8 cellular contexts compared by ENCODE assay signal in the genomic region with DNA sequence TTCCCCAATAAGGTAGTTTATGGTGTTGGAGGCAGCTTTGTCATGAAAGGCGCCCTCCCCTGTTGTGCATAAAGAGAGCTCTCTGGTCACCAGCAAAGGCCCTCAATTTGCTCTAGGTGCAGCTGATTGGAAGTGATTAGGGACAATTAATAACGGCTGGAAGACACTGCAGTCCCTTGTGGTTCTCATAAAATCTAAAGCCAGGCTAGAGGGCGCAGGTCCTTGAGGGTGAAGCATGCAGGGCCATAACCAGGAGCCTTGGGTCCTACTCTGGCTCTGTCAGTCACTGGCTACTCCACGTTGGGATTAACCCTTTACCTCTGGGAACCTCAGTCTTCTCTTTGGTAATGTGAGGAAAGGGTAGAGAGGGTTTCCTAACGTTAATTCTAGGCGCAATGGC. TPM values are rescaled to one million over a fixed set of nuclear protein-coding genes. Genes with fewer than 3 reads are reported as not detected.
A peak's percentile ranks its signal among the peaks of the same experiment; 100 is the strongest.
DNase-seq lines count a peak whose midpoint lies in the region; ATAC-seq and TF ChIP-seq lines count a peak whose summit lies in the region.

No MANE protein-coding gene starts in this region.

- H3K27me3 ChIP-seq in AG04450 (ENCODE audit: control insufficient read depth, insufficient read depth, low read length), result peaks cover 14% of the 10 kb centered on the region
- no peaks in the 10 kb centered on the region for H3K27me3 ChIP-seq in Karpas-422 (ENCODE audit: low read length)
- H3K27me3 ChIP-seq in iPS DF 6.9 (ENCODE audit: control insufficient read depth, insufficient read depth, low read length), result no peaks in the 10 kb centered on the region
- H3K27me3 ChIP-seq in smooth muscle cell (ENCODE audit: low read depth), result no peaks in the 10 kb centered on the region

- peak; percentile 16; the same call in 1 of the 2 replicates for TF ChIP-seq CTCF in AG04450 (IDR thresholded peaks at IDR 0.05; ENCODE audit: low read depth, low read length)
- peak; percentile 32 for TF ChIP-seq CTCF in GM12873 (IDR thresholded peaks at IDR 0.05; ENCODE audit: insufficient read depth, low read depth, low read length, missing control alignments)
- TF ChIP-seq CTCF in activated CD8-positive, alpha-beta T cell treated with anti-CD3 and anti-CD28 coated beads for 36 hours (IDR thresholded peaks at IDR 0.05), result no peak
- no peak for TF ChIP-seq CTCF in smooth muscle cell (IDR thresholded peaks at IDR 0.05; ENCODE audit: borderline replicate concordance, insufficient read depth, poor library complexity, severe bottlenecking)

- H3K79me2 ChIP-seq in Karpas-422 (ENCODE audit: low read length), result peaks cover 21% of the 10 kb centered on the region
- peaks cover 48% of the 10 kb centered on the region for H3K79me2 ChIP-seq in smooth muscle cell (ENCODE audit: low read depth)

- no peak overlapping the region for H3K27ac ChIP-seq in AG04450 (ENCODE audit: low read depth, low read length)
- no peak overlapping the region for H3K27ac ChIP-seq in Karpas-422 (ENCODE audit: low read length)
- H3K27ac ChIP-seq in iPS DF 6.9 (ENCODE audit: low read length), result no peak overlapping the region
- peak overlapping the region; percentile 91 for H3K27ac ChIP-seq in smooth muscle cell (ENCODE audit: low read depth)

- H2AFZ ChIP-seq in Karpas-422 (ENCODE audit: low read length), result no peak overlapping the region
- peak overlapping the region; percentile 94 for H2AFZ ChIP-seq in smooth muscle cell (ENCODE audit: low read depth)

- peak overlapping the region; percentile 71 for H3K27ac Mint-ChIP-seq in activated CD8-positive, alpha-beta T cell treated with anti-CD3 and anti-CD28 coated beads for 36 hours

- intact Hi-C loops in activated CD8-positive, alpha-beta T cell treated with anti-CD3 and anti-CD28 coated beads for 36 hours (cut with micrococcal nuclease), result no loop called here

- ATAC-seq in activated CD8-positive, alpha-beta T cell treated with anti-CD3 and anti-CD28 coated beads for 36 hours, result no peak

- H3K4me3 Mint-ChIP-seq in activated CD8-positive, alpha-beta T cell treated with anti-CD3 and anti-CD28 coated beads for 36 hours, result peak overlapping the region; percentile 87

- H3K36me3 ChIP-seq in Karpas-422 (ENCODE audit: insufficient read depth, low read length) (no peaks in the 10 kb centered on the region), iPS DF 6.9 (ENCODE audit: control insufficient read depth, insufficient read depth, low read length) (no peaks in the 10 kb centered on the region), smooth muscle cell (ENCODE audit: low read depth) (no peaks in the 10 kb centered on the region)

- peaks cover 10% of the 10 kb centered on the region for H3K4me1 Mint-ChIP-seq in activated CD8-positive, alpha-beta T cell treated with anti-CD3 and anti-CD28 coated beads for 36 hours (ENCODE audit: low read depth)

- H3F3A ChIP-seq in smooth muscle cell (ENCODE audit: low read depth), result no peaks in the 10 kb centered on the region

- H3K4me1 ChIP-seq in Karpas-422 (ENCODE audit: low read length), result peaks cover 39% of the 10 kb centered on the region
- no peaks in the 10 kb centered on the region for H3K4me1 ChIP-seq in iPS DF 6.9 (ENCODE audit: control insufficient read depth, insufficient read depth, low read length)
- peaks cover 11% of the 10 kb centered on the region for H3K4me1 ChIP-seq in smooth muscle cell (ENCODE audit: low read depth)

- peaks cover 6% of the 10 kb centered on the region for H3K27me3 Mint-ChIP-seq in activated CD8-positive, alpha-beta T cell treated with anti-CD3 and anti-CD28 coated beads for 36 hours

- peak overlapping the region; percentile 80 for H3K9ac ChIP-seq in Karpas-422 (ENCODE audit: low read length)
- peak overlapping the region; percentile 91 for H3K9ac ChIP-seq in smooth muscle cell (ENCODE audit: low read depth)

- POLR2A ChIA-PET in AG04450 (lab: Yijun Ruan, JAX), result no interaction called here
- POLR2A ChIA-PET in activated CD8-positive, alpha-beta T cell treated with anti-CD3 and anti-CD28 coated beads for 36 hours (lab: Charles Lee), result no interaction called here

- H3K9me3 ChIP-seq in AG04450 (ENCODE audit: control insufficient read depth, insufficient read depth, low read length) (no peaks in the 10 kb centered on the region; the same call in 1 of the 2 replicates), Karpas-422 (ENCODE audit: low read length) (no peaks in the 10 kb centered on the region), iPS DF 6.9 (ENCODE audit: control insufficient read depth, insufficient read depth, low read length) (no peaks in the 10 kb centered on the region), smooth muscle cell (replicated peaks; ENCODE audit: low read depth) (no peaks in the 10 kb centered on the region)

- H3K4me2 ChIP-seq in Karpas-422 (ENCODE audit: low read depth, low read length, poor library complexity, severe bottlenecking) (peak overlapping the region; percentile 97), smooth muscle cell (peak overlapping the region; percentile 96)

- no peak for DNase-seq in AG04450 (ENCODE audit: low read depth, low spot score)
- DNase-seq in Karpas-422, result peak; percentile 63
- DNase-seq in activated CD8-positive, alpha-beta T cell treated with anti-CD3 and anti-CD28 coated beads for 36 hours, result no peak
- no peak for DNase-seq in iPS DF 6.9 (ENCODE audit: low read depth, low spot score)
- DNase-seq in smooth muscle cell (lab: John Stamatoyannopoulos, UW; ENCODE audit: unreplicated experiment), result no peak
- DNase-seq in stimulated activated CD4-positive, alpha-beta T cell treated with anti-CD3 and anti-CD28 coated beads, Interleukin-4, amount 100 ng/mL, for 1 hour, result no peak
- no peak for DNase-seq in NCI-H187 treated with DMSO at 0.1 percent for 48 hours (lab: John Stamatoyannopoulos, UW)

- WGBS in iPS DF 6.9 (ENCODE audit: insufficient coverage, insufficient read length), result no CpG with 5 or more reads among the region's 6 CpGs
- WGBS in smooth muscle cell (ENCODE audit: low lambda C conversion rate), result 15% methylated on average over 6 of the region's 6 CpGs

- H3K9me2 ChIP-seq in Karpas-422 (replicated peaks; ENCODE audit: insufficient read depth, low read length), result no peaks in the 10 kb centered on the region

- H3K9me3 Mint-ChIP-seq in activated CD8-positive, alpha-beta T cell treated with anti-CD3 and anti-CD28 coated beads for 36 hours, result no peaks in the 10 kb centered on the region

- H3K4me3 ChIP-seq in AG04450 (ENCODE audit: low read depth, low read length) (peak overlapping the region; percentile 95), Karpas-422 (ENCODE audit: low read length) (peak overlapping the region; percentile 90), iPS DF 6.9 (ENCODE audit: low read length) (peak overlapping the region; percentile 34; the same call in 1 of the 2 replicates), smooth muscle cell (peak overlapping the region; percentile 92)

- H4K20me1 ChIP-seq in Karpas-422 (ENCODE audit: insufficient read depth, low read depth, low read length) (peaks cover 39% of the 10 kb centered on the region), smooth muscle cell (ENCODE audit: low read depth) (peaks cover 45% of the 10 kb centered on the region)

- H3K36me3 Mint-ChIP-seq in activated CD8-positive, alpha-beta T cell treated with anti-CD3 and anti-CD28 coated beads for 36 hours (ENCODE audit: low read depth), result no peaks in the 10 kb centered on the region

- CTCF ChIA-PET in AG04450 (lab: Charles Lee), result interaction anchor here (0.6 to 1.7 kb wide), 3 partner anchors 9 to 23 kb away, joined by 3 to 5 read pairs (median 3); no protein-coding TSS in a partner anchor
- CTCF ChIA-PET in activated CD8-positive, alpha-beta T cell treated with anti-CD3 and anti-CD28 coated beads for 36 hours (lab: Charles Lee), result interaction anchor here (1.3 to 2.1 kb wide), 2 partner anchors 8 to 294 kb away, joined by 3 to 11 read pairs; a partner anchor contains a TSS

RNA-seq across cellular contexts. Expression of a gene that starts 1.9 kb away (rescaled TPM):
- polyA plus RNA-seq in AG04450 (2011; rRNA removed) (5.9 and 9.8 TPM in 2 replicates), smooth muscle cell (10.9 and 26.4 TPM in 2 replicates)
- polyA minus RNA-seq in AG04450 (2011; rRNA and poly(A)+ RNA removed), result 16.8 and 19.6 TPM in 2 replicates
- total RNA-seq in Karpas-422 (2014; rRNA removed; shearing (Covaris generic); ENCODE audit: low replicate concordance), result 25.9 and 43.8 TPM in 2 replicates
- 1 to 10 TPM; 7.2 to 9.9 TPM for total RNA-seq in activated CD8-positive, alpha-beta T cell treated with anti-CD3 and anti-CD28 coated beads for 36 hours
- total RNA-seq in smooth muscle cell, result 38.6 and 46.4 TPM in 2 replicates

Comparison
In these comparisons a context has a peak if more than half of its experiments do, and no peak if none do; other contexts are left out.
1. H3K4me3 ChIP-seq: peak in every context shown above with its lines; median percentile 95 in AG04450; 92 in smooth muscle cell; 90 in Karpas-422; 34 in iPS DF 6.9.
2. CTCF ChIP-seq: peak in AG04450 (single experiment) and GM12873 (single experiment); none in activated CD8-positive, alpha-beta T cell treated with anti-CD3 and anti-CD28 coated beads for 36 hours (single experiment) and smooth muscle cell (single experiment).